In genomic region chr6:32837651-32838113, GRCh38 we compare ENCODE assay signal across 8 cellular contexts. TPM values are rescaled to one million over a fixed set of nuclear protein-coding genes. Genes with fewer than 3 reads are reported as not detected.
A peak's percentile ranks its signal among the peaks of the same experiment; 100 is the strongest.
DNase-seq lines count a peak whose midpoint lies in the region; ATAC-seq, FAIRE-seq and TF ChIP-seq lines count a peak whose summit lies in the region.

No MANE protein-coding gene starts in this region.

- FAIRE-seq in pancreas (lab: Jason Lieb, UNC) = no peak

- CTCF ChIA-PET in Panc1 (lab: Charles Lee) = interaction anchor here (0.5 to 2.3 kb wide), 7 partner anchors 14 to 147 kb away, joined by 3 to 56 read pairs (median 5); partner anchors contain the start of genes PSMB9 and TAP1

- in situ Hi-C loops in Panc1 (cut with HindIII; ENCODE audit: low pct_unique_long_range_greater_than_20kb, low sequenced_read_pairs) = no loop called here

- intact Hi-C loops in Panc1 (cut with micrococcal nuclease; ENCODE audit: unreplicated experiment) = loop anchor here (1.0 kb wide), 1 partner anchor 30 kb away; no protein-coding TSS in a partner anchor
- intact Hi-C loops in pancreas (cut with DNase I) = no loop called here

- ATAC-seq in GM18867 (IDR thresholded peaks at IDR 0.05; ENCODE audit: unreplicated experiment) (peak; percentile 2), Panc1 (peak; percentile 9), pancreas (peak in 1 of 4 donors; percentile 1), GM21381 (IDR thresholded peaks at IDR 0.05; ENCODE audit: unreplicated experiment) (no peak), GM19463 (IDR thresholded peaks at IDR 0.05; ENCODE audit: unreplicated experiment) (no peak)

- DNase-seq in Panc1 (ENCODE audit: low read depth, low spot score) = no peak
- DNase-seq in epithelial cell of esophagus (ENCODE audit: low read depth) = peak; percentile 91
- peak in 1 of 6 donors; percentile 59 for DNase-seq in pancreas
- no peak for DNase-seq in NCI-H2029 treated with DMSO at 0.1 percent for 48 hours (lab: John Stamatoyannopoulos, UW)
- DNase-seq in NCI-H524 (lab: John Stamatoyannopoulos, UW) = no peak

- POLR2A ChIA-PET in Panc1 (lab: Charles Lee) = interaction anchor here (0.6 to 1.3 kb wide), 3 partner anchors 16 to 134 kb away, joined by 3 to 7 read pairs (median 4); partner anchors contain the start of genes PSMB9 and TAP1

- peak overlapping the region; percentile 65 to 76 for H3K4me3 ChIP-seq in Panc1 (ENCODE audit: low read depth in 2 of 2, low read length in 2 of 2)
- H3K4me3 ChIP-seq in epithelial cell of esophagus (ENCODE audit: low read length) = peak overlapping the region; percentile 79
- H3K4me3 ChIP-seq in pancreas = peak overlapping the region; percentile 71 to 84 (median 78)

- H3K27ac ChIP-seq in Panc1 (ENCODE audit: low read length) (peak overlapping the region; percentile 89), pancreas (peak overlapping the region; percentile 80 to 89 (median 86))

- H3K4me1 ChIP-seq in Panc1 (ENCODE audit: control insufficient read depth, insufficient read depth, low read length) (peaks cover 7% of the 10 kb centered on the region), pancreas (peaks cover 0 to 3% (median 0%) of the 10 kb centered on the region in 3 donors)

- H3K9me3 ChIP-seq in Panc1 (ENCODE audit: control insufficient read depth, insufficient read depth, low read depth, low read length) (no peaks in the 10 kb centered on the region), pancreas (no peaks in the 10 kb centered on the region)

- TSS peak; percentile 49 for BruUV-seq in Panc1 (replicated peaks; lab: Mats Ljungman, UMichigan)

- 34 to 40% methylated on average over 12 of the region's 12 CpGs for WGBS in pancreas, 2 donors

- no peaks in the 10 kb centered on the region for H3K27me3 ChIP-seq in Panc1 (ENCODE audit: control insufficient read depth, insufficient read depth, low read length)
- H3K27me3 ChIP-seq in pancreas = no peaks in the 10 kb centered on the region

- H3K36me3 ChIP-seq in Panc1 (ENCODE audit: control insufficient read depth, insufficient read depth, low read length) (peaks cover 2% of the 10 kb centered on the region; the same call in 1 of the 2 replicates), pancreas (no peaks in the 10 kb centered on the region)

- TF ChIP-seq CTCF in Panc1 (IDR thresholded peaks at IDR 0.05) (no peak), epithelial cell of esophagus (IDR thresholded peaks at IDR 0.05; ENCODE audit: insufficient read depth, low read depth, low read length, missing control alignments) (no peak), pancreas (IDR thresholded peaks at IDR 0.05) (no peak)

RNA-seq across cellular contexts. Expression of gene TAP2, which starts 0.9 kb away (rescaled TPM):
- 93.6 TPM for total RNA-seq in Panc1 (2021; ENCODE audit: unreplicated experiment)
- polyA plus RNA-seq in Panc1 (2012; ENCODE audit: insufficient read length) = 112 TPM
- 10 to 100 TPM in 4 of 6 donors, 1 to 10 TPM in 2; 5.0 to 23.1 (median 12.2) TPM for total RNA-seq in pancreas
- 10 to 100 TPM in 1 of 2 donors, 1 to 10 TPM in 1; 8.8 to 16.9 TPM for polyA plus RNA-seq in pancreas

RNA-seq across cellular contexts. Expression of gene PSMB8, which starts 6.2 kb away (rescaled TPM):
- total RNA-seq in Panc1 (2021; ENCODE audit: unreplicated experiment) = 43.8 TPM
- 37.8 TPM for polyA plus RNA-seq in Panc1 (2012; ENCODE audit: insufficient read length)
- 10 to 100 TPM in 5 of 6 donors, 1 to 10 TPM in 1; 7.4 to 40.2 (median 11.8) TPM for total RNA-seq in pancreas
- polyA plus RNA-seq in pancreas = 10 to 100 TPM; 27.9 to 35.2 TPM

RNA-seq across cellular contexts. Expression of gene TAP1, which starts 15.8 kb away (rescaled TPM):
- total RNA-seq in Panc1 (2021; ENCODE audit: unreplicated experiment) (74.7 TPM), pancreas (10 to 100 TPM in 5 of 6 donors, 1 to 10 TPM in 1; 7.8 to 32.1 (median 11.6) TPM)
- polyA plus RNA-seq in Panc1 (2012; ENCODE audit: insufficient read length) = 70.5 TPM
- 10 to 100 TPM; 18.8 to 28.5 TPM for polyA plus RNA-seq in pancreas

RNA-seq across cellular contexts. Expression of gene PSMB9, which starts 16.3 kb away (rescaled TPM):
- 41.5 TPM for total RNA-seq in Panc1 (2021; ENCODE audit: unreplicated experiment)
- 46.9 TPM for polyA plus RNA-seq in Panc1 (2012; ENCODE audit: insufficient read length)
- 10 to 100 TPM in 2 of 6 donors, 1 to 10 TPM in 4; 5.1 to 18.1 (median 5.8) TPM for total RNA-seq in pancreas
- 10 to 100 TPM in 1 of 2 donors, 1 to 10 TPM in 1; 8.3 to 13.7 TPM for polyA plus RNA-seq in pancreas

RNA-seq across cellular contexts. Expression of gene HLA-DOB, which starts 20.9 kb away (rescaled TPM):
- 0.39 TPM for total RNA-seq in Panc1 (2021; ENCODE audit: unreplicated experiment)
- not detected for polyA plus RNA-seq in Panc1 (2012; ENCODE audit: insufficient read length)
- under 1 TPM in 2 of 6 donors, not detected in 4; 0.21 to 0.87 TPM for total RNA-seq in pancreas
- polyA plus RNA-seq in pancreas = under 1 TPM; 0.38 to 0.53 TPM

Comparison
In these comparisons a context has a peak if more than half of its experiments do, and no peak if none do; other contexts are left out.
1. ATAC-seq: peak in GM18867 (single experiment) and Panc1 (single experiment); none in GM21381 (single experiment) and GM19463 (single experiment).
2. Peak in every context shown above with its lines, with median percentiles within 50 percentile points of each other: H3K4me3 ChIP-seq.